ENCODE assay signal across 10 cellular contexts in the genomic region with DNA sequence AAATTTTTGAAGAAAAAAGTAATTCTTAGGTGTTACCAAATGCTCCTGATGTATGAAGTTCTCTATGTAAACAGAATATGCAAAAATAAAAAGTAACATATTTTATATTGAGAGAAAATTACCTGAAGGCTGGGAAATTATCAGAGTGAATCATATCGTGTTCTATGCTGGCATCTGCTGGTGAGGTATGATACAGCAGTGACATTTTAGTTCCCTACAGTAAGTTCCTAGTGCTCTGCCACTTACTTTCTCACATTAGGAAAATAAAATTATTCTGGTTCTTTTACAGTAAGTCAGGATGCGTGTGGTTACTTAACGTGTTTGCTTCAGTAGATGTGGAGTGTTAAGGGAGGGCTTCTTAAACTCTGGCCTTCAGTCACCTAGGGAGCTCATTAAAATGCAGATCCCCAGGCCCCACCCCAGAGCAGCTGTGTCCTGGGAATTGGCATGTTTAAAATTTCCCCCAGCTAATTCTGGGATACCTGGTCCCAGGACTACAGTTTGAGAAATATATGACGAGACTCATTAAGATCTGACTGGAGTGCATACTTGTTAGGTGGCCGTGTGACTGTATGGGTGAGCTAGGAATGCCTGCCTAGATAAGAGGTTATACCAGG. TPM values are rescaled to one million over a fixed set of nuclear protein-coding genes. Genes with fewer than 3 reads are reported as not detected.
DNase-seq lines count a peak whose midpoint lies in the region; ATAC-seq and TF ChIP-seq lines count a peak whose summit lies in the region.
"Had no signal": no experiment of that assay in that cellular context is flagged by ENCODE, and none has a peak within 500 bp of the region (broad histone marks: within the 10 kb centered on the region; RNA-seq: fewer than 3 reads in every experiment).

No MANE protein-coding gene starts in this region.

- CTCF ChIA-PET in OCI-LY7 (lab: Charles Lee; ENCODE audit: unreplicated experiment): interaction anchor here (1.0 kb wide), 2 partner anchors 93 to 102 kb away, joined by 3 read pairs; no protein-coding TSS in a partner anchor

- ATAC-seq in HG02798 (IDR thresholded peaks at IDR 0.05; ENCODE audit: poor library complexity, unreplicated experiment): no peak
- ATAC-seq in HG03457 (IDR thresholded peaks at IDR 0.05; ENCODE audit: unreplicated experiment): no peak

- peaks cover 28% of the 10 kb centered on the region for H3K36me3 Mint-ChIP-seq in endothelial cell (ENCODE audit: low read depth, unreplicated experiment)

- H3K9me3 Mint-ChIP-seq in endothelial cell (ENCODE audit: unreplicated experiment): no peaks in the 10 kb centered on the region
- H3K9me3 Mint-ChIP-seq: CD8-positive, alpha-beta memory T cell had no signal

- DNase-seq in NCI-H1092 treated with DMSO at 0.1 percent for 48 hours (lab: John Stamatoyannopoulos, UW) (peak; percentile 22), NCI-H1092 (lab: John Stamatoyannopoulos, UW) (no peak), GM20000 (ENCODE audit: low spot score) (peak; percentile 52), OCI-LY7 (ENCODE audit: low spot score) (peak; percentile 57), endothelial cell (ENCODE audit: low spot score) (peak; percentile 25), prostate gland (ENCODE audit: low spot score) (no peak)

- intact Hi-C loops in OCI-LY7 (cut with micrococcal nuclease; ENCODE audit: unreplicated experiment): loop anchor here (1.0 kb wide), 2 partner anchors 105 to 143 kb away; no protein-coding TSS in a partner anchor
- intact Hi-C loops in prostate gland (cut with DNase I): loop anchor here (2.0 kb wide), 1 partner anchor 103 kb away; no protein-coding TSS in a partner anchor

- H3K9me3 ChIP-seq in OCI-LY7 (ENCODE audit: low read length) (no peaks in the 10 kb centered on the region), prostate gland (no peaks in the 10 kb centered on the region)

- no peak overlapping the region for H3K4me3 ChIP-seq in OCI-LY7 (ENCODE audit: low read depth, low read length, poor library complexity, severe bottlenecking)
- no peak overlapping the region for H3K4me3 ChIP-seq in prostate gland

- peaks cover 35% of the 10 kb centered on the region for H3K4me1 Mint-ChIP-seq in endothelial cell (ENCODE audit: unreplicated experiment)

- no peak overlapping the region for H2AFZ ChIP-seq in OCI-LY7 (ENCODE audit: low read length)

- H3K27me3 Mint-ChIP-seq in endothelial cell (ENCODE audit: unreplicated experiment): peaks cover 6% of the 10 kb centered on the region
- H3K27me3 Mint-ChIP-seq: CD8-positive, alpha-beta memory T cell had no signal

- POLR2A ChIA-PET in OCI-LY7 (lab: Charles Lee): interaction anchor here (1.3 kb wide), 1 partner anchor 55 kb away, joined by 3 read pairs; a partner anchor contains a TSS

- no peak overlapping the region for H3K27ac Mint-ChIP-seq in endothelial cell (ENCODE audit: unreplicated experiment)

- H3K27ac ChIP-seq in OCI-LY7 (ENCODE audit: low read depth, low read length, poor library complexity, severe bottlenecking) (no peak overlapping the region), prostate gland (no peak overlapping the region)

- H3K36me3 ChIP-seq in OCI-LY7 (ENCODE audit: insufficient read depth, low read length) (peaks cover 58% of the 10 kb centered on the region), prostate gland (no peaks in the 10 kb centered on the region)

- TF ChIP-seq POLR2A in prostate gland (IDR thresholded peaks at IDR 0.05): no peak

- no peaks in the 10 kb centered on the region for H3K9me2 ChIP-seq in OCI-LY7 (ENCODE audit: insufficient read depth, low read length)

- H3K27me3 ChIP-seq in prostate gland (replicated peaks; ENCODE audit: insufficient read depth): no peaks in the 10 kb centered on the region

- BruUV-seq in OCI-LY7 (replicated peaks; lab: Mats Ljungman, UMichigan): no TSS peak

- peaks cover 15% of the 10 kb centered on the region for H4K20me1 ChIP-seq in OCI-LY7 (ENCODE audit: insufficient read depth, low read length)

- 60% methylated on average over 5 of the region's 5 CpGs for WGBS in prostate gland

- H3K4me1 ChIP-seq in OCI-LY7 (ENCODE audit: insufficient read depth, low read length, poor library complexity, severe bottlenecking) (peaks cover 20% of the 10 kb centered on the region), prostate gland (replicated peaks) (no peaks in the 10 kb centered on the region)

- H3K79me2 ChIP-seq in OCI-LY7 (ENCODE audit: insufficient read depth, low read depth, low read length): peaks cover 12% of the 10 kb centered on the region

- TF ChIP-seq CTCF in GM20000 (IDR thresholded peaks at IDR 0.05; ENCODE audit: extremely low read depth, missing control alignments) (peak; percentile 33), OCI-LY7 (conservative IDR thresholded peaks at IDR 0.05; ENCODE audit: low read length) (peak; percentile 92), endothelial cell (IDR thresholded peaks at IDR 0.05; ENCODE audit: unreplicated experiment) (peak; percentile 55), prostate gland (IDR thresholded peaks at IDR 0.05) (peak in 3 of 4 experiments; percentile 42 to 75 (median 73))

- no peak overlapping the region for H3K4me3 Mint-ChIP-seq in endothelial cell (ENCODE audit: unreplicated experiment)

- no peak overlapping the region for H3K4me2 ChIP-seq in OCI-LY7 (ENCODE audit: low read length)

RNA-seq across cellular contexts. Expression of a gene that starts 3.2 kb away (rescaled TPM):
- 21.1 and 22.2 TPM in 2 replicates for total RNA-seq in OCI-LY7 (2014; rRNA removed; shearing (Covaris generic))
- total RNA-seq in OCI-LY7 (2022) (12.3 and 14.4 TPM in 2 replicates), endothelial cell (ENCODE audit: unreplicated experiment) (17.3 TPM), prostate gland (10 to 100 TPM in 1 of 2 donors, 1 to 10 TPM in 1; 6.4 to 18.1 TPM)

RNA-seq across cellular contexts. Expression of a gene that starts 27.2 kb away (rescaled TPM):
- not detected in 2 replicates for total RNA-seq in OCI-LY7 (2014; rRNA removed; shearing (Covaris generic))
- not detected in 2 replicates for total RNA-seq in OCI-LY7 (2022)
- total RNA-seq in endothelial cell (ENCODE audit: unreplicated experiment): 3.4 TPM
- total RNA-seq in prostate gland: not detected
- total RNA-seq: CD8-positive, alpha-beta memory T cell; skeletal muscle tissue had no signal

RNA-seq across cellular contexts. Expression of a gene that starts 54.0 kb away (rescaled TPM):
- total RNA-seq in OCI-LY7 (2014; rRNA removed; shearing (Covaris generic)): 44.3 and 49.7 TPM in 2 replicates
- 41.3 and 45.4 TPM in 2 replicates for total RNA-seq in OCI-LY7 (2022)
- 46.9 TPM for total RNA-seq in endothelial cell (ENCODE audit: unreplicated experiment)
- total RNA-seq in prostate gland: 1 to 10 TPM; 1.3 to 1.9 TPM

Comparison
In these comparisons a context has a peak if more than half of its experiments do, and no peak if none do; other contexts are left out.
1. DNase-seq: peak in NCI-H1092 treated with DMSO at 0.1 percent for 48 hours (single experiment), GM20000 (single experiment), OCI-LY7 (single experiment) and endothelial cell (single experiment); none in NCI-H1092 (single experiment) and prostate gland (single experiment).
2. CTCF ChIP-seq: peak in every context shown above with its lines; median percentile 92 in OCI-LY7; 73 in prostate gland; 55 in endothelial cell; 33 in GM20000.
3. RNA of a gene that starts 54.0 kb away (total RNA-seq): 41.3 to 49.7 TPM in OCI-LY7 and 46.9 TPM in endothelial cell (single experiment); 1.3 to 1.9 TPM in prostate gland; every median in the first group is over 10 times any median in the second.